ENCODE assay signal across 17 cellular contexts in genomic region chr9:85729882-85730281, GRCh38. TPM values are rescaled to one million over a fixed set of nuclear protein-coding genes. Genes with fewer than 3 reads are reported as not detected.
A peak's percentile ranks its signal among the peaks of the same experiment; 100 is the strongest.
DNase-seq lines count a peak whose midpoint lies in the region; ATAC-seq lines count a peak whose summit lies in the region.
"Had no signal": no experiment of that assay in that cellular context is flagged by ENCODE, and none has a peak within 500 bp of the region (broad histone marks: within the 10 kb centered on the region; RNA-seq: fewer than 3 reads in every experiment).

No MANE protein-coding gene starts in this region.

- peaks cover 0 to 6% of the 10 kb centered on the region in 2 donors for H3K9me3 Mint-ChIP-seq in activated naive CD4-positive, alpha-beta T cell treated with anti-CD3 and anti-CD28 coated beads, Interleukin-2, amount 50 U/mL, for 72 hours
- H3K9me3 Mint-ChIP-seq in stimulated activated naive CD8-positive, alpha-beta T cell treated with anti-CD3 and anti-CD28 coated beads, Interleukin-15, Interleukin-2, amounts not matched to agents 100 ng/mL and 50 ng/mL, for 24 hours, result peaks cover 5% of the 10 kb centered on the region

- peaks cover 83% of the 10 kb centered on the region for H3K4me1 Mint-ChIP-seq in stimulated activated naive CD8-positive, alpha-beta T cell treated with anti-CD3 and anti-CD28 coated beads, Interleukin-15, Interleukin-2, amounts not matched to agents 100 ng/mL and 50 ng/mL, for 24 hours (ENCODE audit: low read depth)

- peak; percentile 61 to 80 for ATAC-seq in activated naive CD4-positive, alpha-beta T cell treated with anti-CD3 and anti-CD28 coated beads, Interleukin-2, amount 50 U/mL, for 72 hours
- no peak for ATAC-seq in GM21526 (IDR thresholded peaks at IDR 0.05; ENCODE audit: low FRiP score, unreplicated experiment)
- no peak for ATAC-seq in HG03139 (IDR thresholded peaks at IDR 0.05; ENCODE audit: unreplicated experiment)
- ATAC-seq: foreskin keratinocyte had no signal

- H3K27ac Mint-ChIP-seq in activated naive CD4-positive, alpha-beta T cell treated with anti-CD3 and anti-CD28 coated beads, Interleukin-2, amount 50 U/mL, for 72 hours, result peak overlapping the region in 1 of 2 donors; percentile 40
- peak overlapping the region; percentile 1 for H3K27ac Mint-ChIP-seq in stimulated activated naive CD8-positive, alpha-beta T cell treated with anti-CD3 and anti-CD28 coated beads, Interleukin-15, Interleukin-2, amounts not matched to agents 100 ng/mL and 50 ng/mL, for 24 hours
- H3K27ac Mint-ChIP-seq: activated CD4-positive, alpha-beta memory T cell treated with anti-CD3 and anti-CD28 coated beads for 36 hours; memory B cell had no signal

- H3K36me3 Mint-ChIP-seq in activated naive CD4-positive, alpha-beta T cell treated with anti-CD3 and anti-CD28 coated beads, Interleukin-2, amount 50 U/mL, for 72 hours, result peaks cover 4 to 28% of the 10 kb centered on the region in 2 donors
- peaks cover 19% of the 10 kb centered on the region for H3K36me3 Mint-ChIP-seq in stimulated activated naive CD8-positive, alpha-beta T cell treated with anti-CD3 and anti-CD28 coated beads, Interleukin-15, Interleukin-2, amounts not matched to agents 100 ng/mL and 50 ng/mL, for 24 hours (ENCODE audit: low read depth)

- DNase-seq in activated naive CD4-positive, alpha-beta T cell treated with anti-CD3 and anti-CD28 coated beads, Interleukin-2, amount 50 U/mL, for 72 hours (ENCODE audit: low spot score in 2 of 2), result no peak
- no peak for DNase-seq in activated naive CD4-positive, alpha-beta T cell treated with anti-CD3 and anti-CD28 coated beads, Interleukin-2, amount 50 U/mL, for 16 hours
- peak; percentile 72 for DNase-seq in NOMO-1 treated with DMSO at 0.1 percent for 48 hours (lab: John Stamatoyannopoulos, UW; ENCODE audit: unreplicated experiment)
- DNase-seq in fibroblast of gingiva (ENCODE audit: low read depth), result peak; percentile 6
- no peak for DNase-seq in HT-29 (ENCODE audit: low spot score)
- DNase-seq: activated CD4-positive, alpha-beta memory T cell treated with anti-CD3 and anti-CD28 coated beads for 36 hours; activated naive CD4-positive, alpha-beta T cell; foreskin keratinocyte; NCI-H187 treated with DMSO at 0.1 percent for 48 hours; NCI-H774; occipital lobe; SHP77 treated with DMSO at 0.1 percent for 48 hours; stomach had no signal

- no peak overlapping the region for H3K4me3 Mint-ChIP-seq in stimulated activated naive CD8-positive, alpha-beta T cell treated with anti-CD3 and anti-CD28 coated beads, Interleukin-15, Interleukin-2, amounts not matched to agents 100 ng/mL and 50 ng/mL, for 24 hours
- H3K4me3 Mint-ChIP-seq: activated CD4-positive, alpha-beta memory T cell treated with anti-CD3 and anti-CD28 coated beads for 36 hours; memory B cell had no signal

- H3K27me3 Mint-ChIP-seq in stimulated activated naive CD8-positive, alpha-beta T cell treated with anti-CD3 and anti-CD28 coated beads, Interleukin-15, Interleukin-2, amounts not matched to agents 100 ng/mL and 50 ng/mL, for 24 hours, result no peaks in the 10 kb centered on the region
- H3K27me3 Mint-ChIP-seq: activated CD4-positive, alpha-beta memory T cell treated with anti-CD3 and anti-CD28 coated beads for 36 hours; memory B cell had no signal

RNA-seq across cellular contexts. Expression of gene AGTPBP1, which starts 11.9 kb away (rescaled TPM):
- 10 to 100 TPM; 36.9 to 51.6 TPM for total RNA-seq in activated naive CD4-positive, alpha-beta T cell treated with anti-CD3 and anti-CD28 coated beads, Interleukin-2, amount 50 U/mL, for 72 hours
- total RNA-seq in HT-29 (2014; rRNA removed; shearing (Covaris generic)), result 6.5 and 6.7 TPM in 2 replicates

Comparison
In these comparisons a context has a peak if more than half of its experiments do, and no peak if none do; other contexts are left out.
1. ATAC-seq: peak in activated naive CD4-positive, alpha-beta T cell treated with anti-CD3 and anti-CD28 coated beads, Interleukin-2, amount 50 U/mL, for 72 hours (2 of 2); none in GM21526 (single experiment) and HG03139 (single experiment).
2. DNase-seq: peak in NOMO-1 treated with DMSO at 0.1 percent for 48 hours (single experiment) and fibroblast of gingiva (single experiment); none in activated naive CD4-positive, alpha-beta T cell treated with anti-CD3 and anti-CD28 coated beads, Interleukin-2, amount 50 U/mL, for 72 hours (0 of 2), activated naive CD4-positive, alpha-beta T cell treated with anti-CD3 and anti-CD28 coated beads, Interleukin-2, amount 50 U/mL, for 16 hours (single experiment) and HT-29 (single experiment).